ENCODE assay signal across 9 cellular contexts in genomic region chr1:204062106-204062505, GRCh38.
"Had no signal": no experiment of that assay in that cellular context is flagged by ENCODE, and none has a peak within 500 bp of the region (broad histone marks: within the 10 kb centered on the region; RNA-seq: fewer than 3 reads in every experiment).

No MANE protein-coding gene starts in this region.

- H2AFZ ChIP-seq: GM23338 had no signal

- H3K9me3 Mint-ChIP-seq: GM23338, H9, IgD-negative memory B cell had no signal

- FAIRE-seq: H1, H54, HepG2 had no signal

- ATAC-seq: GM23338, HepG2 had no signal

- H3K4me3 ChIP-seq: GM23338 had no signal

- H3K4me1 Mint-ChIP-seq: IgD-negative memory B cell had no signal

- H3K4me3 Mint-ChIP-seq: GM23338, H9, IgD-negative memory B cell had no signal

- H3K27ac Mint-ChIP-seq: GM23338, H9, IgD-negative memory B cell had no signal

- DNase-seq: H9, HCEC 1CT, KG1 had no signal

- H3K4me2 ChIP-seq: GM23338 had no signal

- H3K27ac ChIP-seq: HL-60 had no signal
